Comparison of ENCODE assay signal across 4 cellular contexts in genomic region chr17:21422382-21423189, GRCh38. TPM values are rescaled to one million over a fixed set of nuclear protein-coding genes. Genes with fewer than 3 reads are reported as not detected.
"Had no signal": no experiment of that assay in that cellular context is flagged by ENCODE, and none has a peak within 500 bp of the region (broad histone marks: within the 10 kb centered on the region; RNA-seq: fewer than 3 reads in every experiment).

No MANE protein-coding gene starts in this region.

RNA-seq across cellular contexts. Expression of gene KCNJ12, which starts 46.4 kb away (rescaled TPM):
- total RNA-seq: activated B cell treated with CpG ODN at 0.5 μM for 24 hours; activated CD8-positive, alpha-beta T cell treated with anti-CD3 and anti-CD28 coated beads for 36 hours; activated T-helper 2 cell treated with anti-CD3 and anti-CD28 coated beads, Interferon-gamma antibody, Interleukin-2, Interleukin-4, amounts not matched to agents 10 μg/mL and 5 μg/mL and 100 μg/mL, durations not matched to agents 14 hours and 24 hours and 36 hours had no signal
- polyA plus RNA-seq: naive thymus-derived CD4-positive, alpha-beta T cell had no signal
